In the genomic region with DNA sequence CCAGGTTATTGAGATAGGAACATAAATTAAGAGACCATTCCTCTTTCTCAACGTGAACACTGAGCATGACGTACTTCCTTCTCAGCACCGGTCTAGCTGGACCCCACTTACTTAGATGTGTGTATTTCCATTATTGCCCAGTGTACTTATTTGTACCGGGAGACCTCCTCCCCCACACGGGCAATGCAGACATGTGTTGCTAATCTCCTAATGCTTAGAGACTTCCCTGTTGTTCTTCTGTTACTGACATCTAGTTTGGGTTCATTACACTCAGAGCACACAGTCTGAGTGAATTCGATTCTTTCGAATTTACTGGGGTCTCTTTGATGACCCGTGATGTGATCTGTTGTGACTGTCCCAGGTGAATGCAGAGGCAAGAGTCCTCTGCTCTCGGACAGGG, we compare ENCODE assay signal across 23 cellular contexts.
DNase-seq lines count a peak whose midpoint lies in the region; ATAC-seq and TF ChIP-seq lines count a peak whose summit lies in the region.
"Had no signal": no experiment of that assay in that cellular context is flagged by ENCODE, and none has a peak within 500 bp of the region (broad histone marks: within the 10 kb centered on the region; RNA-seq: fewer than 3 reads in every experiment).

No MANE protein-coding gene starts in this region.

- in situ Hi-C loops in gastrocnemius medialis (cut with MboI; ENCODE audit: low sequenced_read_pairs in 4 of 4): no loop called here

- no peaks in the 10 kb centered on the region for H3K4me1 ChIP-seq in gastrocnemius medialis

- H3K4me3 Mint-ChIP-seq in immature natural killer cell: peak overlapping the region; percentile 29 to 60 (median 57)
- H3K4me3 Mint-ChIP-seq in naive B cell: peak overlapping the region in 2 of 8 donors; percentile 10 to 55
- H3K4me3 Mint-ChIP-seq in stimulated activated naive B cell treated with anti-CD40 and anti-IgM and Interleukin-4, amounts not matched to agents 10 μg/mL and 1 μg/mL and 100 μg/mL, for 72 hours: no peak overlapping the region
- H3K4me3 Mint-ChIP-seq: CD4-positive, alpha-beta T cell; HFFc6; IgD-negative memory B cell had no signal

- H3K9me3 Mint-ChIP-seq in immature natural killer cell: peaks cover 0 to 8% (median 4%) of the 10 kb centered on the region in 6 donors
- no peaks in the 10 kb centered on the region for H3K9me3 Mint-ChIP-seq in naive B cell
- no peaks in the 10 kb centered on the region for H3K9me3 Mint-ChIP-seq in stimulated activated naive B cell treated with anti-CD40 and anti-IgM and Interleukin-4, amounts not matched to agents 10 μg/mL and 1 μg/mL and 100 μg/mL, for 72 hours
- H3K9me3 Mint-ChIP-seq: CD4-positive, alpha-beta T cell; HFFc6; IgD-negative memory B cell had no signal

- H3K36me3 Mint-ChIP-seq in immature natural killer cell (peaks cover 18 to 37% (median 35%) of the 10 kb centered on the region in 3 donors), naive B cell (peaks cover 9 to 23% of the 10 kb centered on the region in 2 donors)
- peaks cover 43 to 65% of the 10 kb centered on the region in 2 donors for H3K36me3 Mint-ChIP-seq in stimulated activated naive B cell treated with anti-CD40 and anti-IgM and Interleukin-4, amounts not matched to agents 10 μg/mL and 1 μg/mL and 100 μg/mL, for 72 hours

- H3K27ac Mint-ChIP-seq in immature natural killer cell: peak overlapping the region in 2 of 6 donors; percentile 2 to 74
- peak overlapping the region in 4 of 6 donors; percentile 12 to 78 (median 46) for H3K27ac Mint-ChIP-seq in naive B cell
- peak overlapping the region; percentile 82 for H3K27ac Mint-ChIP-seq in stimulated activated naive B cell treated with anti-CD40 and anti-IgM and Interleukin-4, amounts not matched to agents 10 μg/mL and 1 μg/mL and 100 μg/mL, for 72 hours
- H3K27ac Mint-ChIP-seq: CD4-positive, alpha-beta T cell; HFFc6 had no signal

- peaks cover 6% of the 10 kb centered on the region for H3K9me3 ChIP-seq in WERI-Rb-1 (ENCODE audit: severe bottlenecking)
- H3K9me3 ChIP-seq in gastrocnemius medialis: no peaks in the 10 kb centered on the region

- DNase-seq in WERI-Rb-1: peak; percentile 57
- no peak for DNase-seq in immature natural killer cell
- no peak for DNase-seq in naive B cell
- DNase-seq in stimulated activated naive B cell treated with anti-CD40 and anti-IgM and Interleukin-4, amounts not matched to agents 10 μg/mL and 1 μg/mL and 100 μg/mL, for 72 hours: no peak
- DNase-seq in dedifferentiated amniotic fluid mesenchymal stem cell (ENCODE audit: extremely low spot score): no peak
- no peak for DNase-seq in SIG-M5 treated with dmso at 0.1 percent for 504 hours (lab: John Stamatoyannopoulos, UW; ENCODE audit: unreplicated experiment)
- no peak for DNase-seq in gastrocnemius medialis
- DNase-seq: CD4-positive, alpha-beta T cell; GM23248; H7; HFFc6; NCI-H1048; NCI-H1417; NCI-H1694; NCI-H2029 treated with DMSO at 0.1 percent for 48 hours; NCI-H446 treated with DMSO at 0.1 percent for 48 hours; NCI-H526; NCI-H82; NK-92 treated with Interleukin-12 subunit alpha and Interleukin-12 subunit beta, amount 100 ng/mL, for 24 hours; PC-9 had no signal

- H3K27me3 Mint-ChIP-seq in immature natural killer cell (ENCODE audit: low read depth in 3 of 3) (peaks cover 10 to 23% (median 11%) of the 10 kb centered on the region in 3 donors), naive B cell (no peaks in the 10 kb centered on the region)
- no peaks in the 10 kb centered on the region for H3K27me3 Mint-ChIP-seq in stimulated activated naive B cell treated with anti-CD40 and anti-IgM and Interleukin-4, amounts not matched to agents 10 μg/mL and 1 μg/mL and 100 μg/mL, for 72 hours
- H3K27me3 Mint-ChIP-seq: CD4-positive, alpha-beta T cell; IgD-negative memory B cell had no signal

- H3K27me3 ChIP-seq in WERI-Rb-1 (ENCODE audit: insufficient read depth, low read depth, severe bottlenecking) (no peaks in the 10 kb centered on the region), gastrocnemius medialis (no peaks in the 10 kb centered on the region)
- H3K27me3 ChIP-seq: BLaER1 had no signal

- no peak overlapping the region for H3K4me3 ChIP-seq in WERI-Rb-1 (ENCODE audit: low read depth, low read length)
- H3K4me3 ChIP-seq in gastrocnemius medialis: no peak overlapping the region
- H3K4me3 ChIP-seq: BLaER1, GM23248, PC-9 had no signal

- H3K4me1 Mint-ChIP-seq in immature natural killer cell: peaks cover 38 to 54% of the 10 kb centered on the region in 2 donors
- peaks cover 15 to 41% (median 35%) of the 10 kb centered on the region in 3 donors for H3K4me1 Mint-ChIP-seq in naive B cell
- H3K4me1 Mint-ChIP-seq in stimulated activated naive B cell treated with anti-CD40 and anti-IgM and Interleukin-4, amounts not matched to agents 10 μg/mL and 1 μg/mL and 100 μg/mL, for 72 hours: peaks cover 21 to 50% of the 10 kb centered on the region in 2 donors

- intact Hi-C loops in gastrocnemius medialis (cut with DNase I; ENCODE audit: low total_unique reads): no loop called here

- ATAC-seq in naive B cell (ENCODE audit: low read depth in 2 of 2): no peak
- ATAC-seq in stimulated activated naive B cell treated with anti-CD40 and anti-IgM and Interleukin-4, amounts not matched to agents 10 μg/mL and 1 μg/mL and 100 μg/mL, for 72 hours (replicated peaks): no peak
- ATAC-seq in gastrocnemius medialis: no peak

- H3K36me3 ChIP-seq in WERI-Rb-1 (peaks cover 16% of the 10 kb centered on the region), gastrocnemius medialis (no peaks in the 10 kb centered on the region)

- H3K27ac ChIP-seq in WERI-Rb-1 (peak overlapping the region; percentile 57), gastrocnemius medialis (no peak overlapping the region)
- H3K27ac ChIP-seq: BLaER1, GM23248, HL-60, PC-9 had no signal

- TF ChIP-seq CTCF in WERI-Rb-1 (IDR thresholded peaks at IDR 0.05; ENCODE audit: low read depth, low read length): no peak
- no peak for TF ChIP-seq CTCF in gastrocnemius medialis (IDR thresholded peaks at IDR 0.05 in 4 of 5, conservative IDR thresholded peaks at IDR 0.05 in 1 of 5)

- TF ChIP-seq POLR2A in gastrocnemius medialis (IDR thresholded peaks at IDR 0.05): no peak

Comparison
In these comparisons a context has a peak if more than half of its experiments do, and no peak if none do; other contexts are left out.
1. H3K4me3 Mint-ChIP-seq: peak in immature natural killer cell (5 of 5); none in stimulated activated naive B cell treated with anti-CD40 and anti-IgM and Interleukin-4, amounts not matched to agents 10 μg/mL and 1 μg/mL and 100 μg/mL, for 72 hours (0 of 2).